19 cellular contexts compared by ENCODE assay signal in genomic region chr13:78638216-78638615, GRCh38. TPM values are rescaled to one million over a fixed set of nuclear protein-coding genes. Genes with fewer than 3 reads are reported as not detected.
DNase-seq lines count a peak whose midpoint lies in the region; ATAC-seq, FAIRE-seq and TF ChIP-seq lines count a peak whose summit lies in the region.
"Had no signal": no experiment of that assay in that cellular context is flagged by ENCODE, and none has a peak within 500 bp of the region (broad histone marks: within the 10 kb centered on the region; RNA-seq: fewer than 3 reads in every experiment).

No MANE protein-coding gene starts in this region.

- in situ Hi-C loops in GM13976 (cut with MboI; ENCODE audit: low sequenced_read_pairs, unreplicated experiment) = no loop called here

- DNase-seq in GM13976 (ENCODE audit: low spot score) = peak; percentile 49
- DNase-seq in cerebellum (ENCODE audit: low spot score) = no peak
- DNase-seq in T1000 (lab: John Stamatoyannopoulos, UW) = no peak
- no peak for DNase-seq in GM12892 (ENCODE audit: insufficient read length)
- no peak for DNase-seq in GM10266 (ENCODE audit: extremely low spot score)
- DNase-seq: activated B cell treated with CpG ODN at 0.5 μM for 24 hours; aorta; foreskin fibroblast; left cardiac atrium; NCI-H146; NCI-H345; right cardiac atrium; SHP77; stimulated activated CD4-positive, alpha-beta T cell treated with anti-CD3 and anti-CD28 coated beads, Interleukin-1b, Interleukin-23, amount 100 ng/mL, for 48 hours had no signal

- ATAC-seq in GM19035 (IDR thresholded peaks at IDR 0.05; ENCODE audit: unreplicated experiment) (peak; percentile 49), HG02588 (IDR thresholded peaks at IDR 0.05; ENCODE audit: unreplicated experiment) (peak; percentile 54), HG03378 (IDR thresholded peaks at IDR 0.05; ENCODE audit: unreplicated experiment) (peak; percentile 75)
- ATAC-seq: left cardiac atrium, right cardiac atrium had no signal

- TF ChIP-seq POLR2A in GM12892 (IDR thresholded peaks at IDR 0.05; ENCODE audit: low read depth, low read length) = no peak

- FAIRE-seq in GM12892 (lab: Jason Lieb, UNC) = no peak

- TF ChIP-seq CTCF in GM13976 (IDR thresholded peaks at IDR 0.05; ENCODE audit: borderline replicate concordance, control extremely low read depth, extremely low read depth, insufficient read depth, missing control alignments) = no peak
- no peak for TF ChIP-seq CTCF in GM10266 (IDR thresholded peaks at IDR 0.05; ENCODE audit: control insufficient read depth, insufficient read depth, low read depth, missing control alignments)

RNA-seq across cellular contexts. Expression of gene OBI1, which starts 20.7 kb away (rescaled TPM):
- 31.5 TPM for total RNA-seq in cerebellum
- 13.1 TPM for polyA plus RNA-seq in GM12892 (2012; ENCODE audit: missing spikeins)

RNA-seq across cellular contexts. Expression of gene POU4F1, which starts 34.9 kb away (rescaled TPM):
- total RNA-seq in cerebellum = 0.18 TPM
- polyA plus RNA-seq in GM12892 (2012; ENCODE audit: missing spikeins) = 0.30 TPM
- total RNA-seq: left cardiac atrium, mesothelial cell of epicardium, right cardiac atrium, subcutaneous adipose tissue had no signal
- polyA plus RNA-seq: right cardiac atrium had no signal
